In genomic region chr9:87685431-87685830, GRCh38 we compare ENCODE assay signal across 12 cellular contexts. TPM values are rescaled to one million over a fixed set of nuclear protein-coding genes. Genes with fewer than 3 reads are reported as not detected.
A peak's percentile ranks its signal among the peaks of the same experiment; 100 is the strongest.
DNase-seq lines count a peak whose midpoint lies in the region; ATAC-seq lines count a peak whose summit lies in the region.
"Had no signal": no experiment of that assay in that cellular context is flagged by ENCODE, and none has a peak within 500 bp of the region (broad histone marks: within the 10 kb centered on the region; RNA-seq: fewer than 3 reads in every experiment).

No MANE protein-coding gene starts in this region.

- peaks cover 0 to 6% of the 10 kb centered on the region in 2 donors for H3K9me3 Mint-ChIP-seq in activated naive CD4-positive, alpha-beta T cell treated with anti-CD3 and anti-CD28 coated beads, Interleukin-2, amount 50 U/mL, for 72 hours
- no peaks in the 10 kb centered on the region for H3K9me3 Mint-ChIP-seq in activated T-helper 2 cell treated with anti-CD3 and anti-CD28 coated beads, Interferon-gamma antibody, Interleukin-2, Interleukin-4, amounts not matched to agents 10 μg/mL and 5 μg/mL and 100 μg/mL, durations not matched to agents 14 hours and 24 hours and 36 hours
- H3K9me3 Mint-ChIP-seq in activated CD4-positive, alpha-beta memory T cell treated with anti-CD3 and anti-CD28 coated beads for 36 hours, result no peaks in the 10 kb centered on the region

- CTCF ChIA-PET in activated CD4-positive, alpha-beta memory T cell treated with anti-CD3 and anti-CD28 coated beads for 36 hours (lab: Charles Lee), result interaction anchor here (0.6 to 2.7 kb wide), 6 partner anchors 24 to 855 kb away, joined by 3 to 15 read pairs (median 4); partner anchors contain the start of gene CDK20

- peaks cover 8% of the 10 kb centered on the region for H3K27me3 Mint-ChIP-seq in activated T-helper 2 cell treated with anti-CD3 and anti-CD28 coated beads, Interferon-gamma antibody, Interleukin-2, Interleukin-4, amounts not matched to agents 10 μg/mL and 5 μg/mL and 100 μg/mL, durations not matched to agents 14 hours and 24 hours and 36 hours (ENCODE audit: low read depth)
- no peaks in the 10 kb centered on the region for H3K27me3 Mint-ChIP-seq in activated CD4-positive, alpha-beta memory T cell treated with anti-CD3 and anti-CD28 coated beads for 36 hours

- POLR2A ChIA-PET in activated CD4-positive, alpha-beta memory T cell treated with anti-CD3 and anti-CD28 coated beads for 36 hours (lab: Charles Lee), result no interaction called here

- H3K27me3 ChIP-seq in layer of hippocampus (ENCODE audit: control insufficient read depth, insufficient read depth, low read length) (no peaks in the 10 kb centered on the region), stomach smooth muscle (ENCODE audit: control insufficient read depth in 1 of 2, insufficient read depth in 2 of 2, low read length in 2 of 2) (no peaks in the 10 kb centered on the region)
- H3K27me3 ChIP-seq: vagina had no signal

- H3K27ac ChIP-seq in layer of hippocampus (ENCODE audit: low read depth, low read length) (peak overlapping the region; percentile 8), stomach smooth muscle (ENCODE audit: low read length) (peak overlapping the region; percentile 6)
- H3K27ac ChIP-seq: vagina had no signal

- peak; percentile 30 to 50 for ATAC-seq in activated naive CD4-positive, alpha-beta T cell treated with anti-CD3 and anti-CD28 coated beads, Interleukin-2, amount 50 U/mL, for 72 hours
- ATAC-seq in GM21576 (IDR thresholded peaks at IDR 0.05; ENCODE audit: unreplicated experiment), result no peak

- peak overlapping the region in 1 of 2 donors; percentile 6 for H3K9ac ChIP-seq in stomach smooth muscle (ENCODE audit: low read length in 2 of 2)

- peak overlapping the region in 1 of 2 donors; percentile 65 for H3K27ac Mint-ChIP-seq in activated naive CD4-positive, alpha-beta T cell treated with anti-CD3 and anti-CD28 coated beads, Interleukin-2, amount 50 U/mL, for 72 hours
- H3K27ac Mint-ChIP-seq in activated T-helper 2 cell treated with anti-CD3 and anti-CD28 coated beads, Interferon-gamma antibody, Interleukin-2, Interleukin-4, amounts not matched to agents 10 μg/mL and 5 μg/mL and 100 μg/mL, durations not matched to agents 14 hours and 24 hours and 36 hours, result no peak overlapping the region
- no peak overlapping the region for H3K27ac Mint-ChIP-seq in activated CD4-positive, alpha-beta memory T cell treated with anti-CD3 and anti-CD28 coated beads for 36 hours

- H3K4me1 Mint-ChIP-seq in activated T-helper 2 cell treated with anti-CD3 and anti-CD28 coated beads, Interferon-gamma antibody, Interleukin-2, Interleukin-4, amounts not matched to agents 10 μg/mL and 5 μg/mL and 100 μg/mL, durations not matched to agents 14 hours and 24 hours and 36 hours (ENCODE audit: low read depth), result peaks cover 11% of the 10 kb centered on the region
- H3K4me1 Mint-ChIP-seq in activated CD4-positive, alpha-beta memory T cell treated with anti-CD3 and anti-CD28 coated beads for 36 hours (ENCODE audit: low read depth), result peaks cover 19% of the 10 kb centered on the region

- H3K4me3 Mint-ChIP-seq in activated T-helper 2 cell treated with anti-CD3 and anti-CD28 coated beads, Interferon-gamma antibody, Interleukin-2, Interleukin-4, amounts not matched to agents 10 μg/mL and 5 μg/mL and 100 μg/mL, durations not matched to agents 14 hours and 24 hours and 36 hours (ENCODE audit: low read depth), result peak overlapping the region; percentile 0
- no peak overlapping the region for H3K4me3 Mint-ChIP-seq in activated CD4-positive, alpha-beta memory T cell treated with anti-CD3 and anti-CD28 coated beads for 36 hours
- H3K4me3 Mint-ChIP-seq: neural crest cell had no signal

- no peak for DNase-seq in activated naive CD4-positive, alpha-beta T cell treated with anti-CD3 and anti-CD28 coated beads, Interleukin-2, amount 50 U/mL, for 72 hours (ENCODE audit: low spot score in 2 of 2)
- DNase-seq in activated naive CD4-positive, alpha-beta T cell treated with anti-CD3 and anti-CD28 coated beads, Interleukin-2, amount 50 U/mL, for 16 hours, result no peak
- DNase-seq in activated T-helper 2 cell treated with anti-CD3 and anti-CD28 coated beads, Interferon-gamma antibody, Interleukin-2, Interleukin-4, amounts not matched to agents 10 μg/mL and 5 μg/mL and 100 μg/mL, durations not matched to agents 14 hours and 24 hours and 36 hours (ENCODE audit: low spot score), result no peak
- no peak for DNase-seq in pons (ENCODE audit: low spot score)
- no peak for DNase-seq in activated CD4-positive, alpha-beta memory T cell treated with anti-CD3 and anti-CD28 coated beads for 36 hours
- DNase-seq: activated CD4-positive, alpha-beta T cell treated with anti-CD3 and anti-CD28 coated beads for 1 hour; NCI-H2171 had no signal

- H3K36me3 ChIP-seq in stomach smooth muscle (ENCODE audit: control insufficient read depth in 2 of 2, insufficient read depth in 2 of 2, low read length in 2 of 2), result peaks cover 13 to 23% of the 10 kb centered on the region in 2 donors
- H3K36me3 ChIP-seq: vagina had no signal

- peaks cover 24% of the 10 kb centered on the region for H3K4me1 ChIP-seq in stomach smooth muscle (ENCODE audit: control insufficient read depth, insufficient read depth, low read length)
- H3K4me1 ChIP-seq: vagina had no signal

- H3K9me3 ChIP-seq in stomach smooth muscle (ENCODE audit: control insufficient read depth in 2 of 2, low read length in 2 of 2), result no peaks in the 10 kb centered on the region
- H3K9me3 ChIP-seq: vagina had no signal

- H3K36me3 Mint-ChIP-seq in activated naive CD4-positive, alpha-beta T cell treated with anti-CD3 and anti-CD28 coated beads, Interleukin-2, amount 50 U/mL, for 72 hours, result peaks cover 0 to 7% of the 10 kb centered on the region in 2 donors
- peaks cover 4% of the 10 kb centered on the region for H3K36me3 Mint-ChIP-seq in activated T-helper 2 cell treated with anti-CD3 and anti-CD28 coated beads, Interferon-gamma antibody, Interleukin-2, Interleukin-4, amounts not matched to agents 10 μg/mL and 5 μg/mL and 100 μg/mL, durations not matched to agents 14 hours and 24 hours and 36 hours (ENCODE audit: low read depth)
- no peaks in the 10 kb centered on the region for H3K36me3 Mint-ChIP-seq in activated CD4-positive, alpha-beta memory T cell treated with anti-CD3 and anti-CD28 coated beads for 36 hours

- peak overlapping the region in 1 of 2 donors; percentile 10 for H3K4me3 ChIP-seq in stomach smooth muscle (ENCODE audit: low read length in 2 of 2)
- H3K4me3 ChIP-seq: vagina had no signal

- intact Hi-C loops in activated T-helper 2 cell treated with anti-CD3 and anti-CD28 coated beads, Interferon-gamma antibody, Interleukin-2, Interleukin-4, amounts not matched to agents 10 μg/mL and 5 μg/mL and 100 μg/mL, durations not matched to agents 14 hours and 24 hours and 36 hours (cut with micrococcal nuclease), result no loop called here
- intact Hi-C loops in activated CD4-positive, alpha-beta memory T cell treated with anti-CD3 and anti-CD28 coated beads for 36 hours (cut with micrococcal nuclease), result no loop called here

RNA-seq across cellular contexts. Expression of gene CTSL, which starts 40.5 kb away (rescaled TPM):
- 1 to 10 TPM; 5.2 to 6.7 TPM for total RNA-seq in activated naive CD4-positive, alpha-beta T cell treated with anti-CD3 and anti-CD28 coated beads, Interleukin-2, amount 50 U/mL, for 72 hours
- total RNA-seq in activated T-helper 2 cell treated with anti-CD3 and anti-CD28 coated beads, Interferon-gamma antibody, Interleukin-2, Interleukin-4, amounts not matched to agents 10 μg/mL and 5 μg/mL and 100 μg/mL, durations not matched to agents 14 hours and 24 hours and 36 hours, result 13.4 and 14.1 TPM in 2 replicates
- 10 to 100 TPM; 26.1 to 33.7 TPM for total RNA-seq in activated CD4-positive, alpha-beta memory T cell treated with anti-CD3 and anti-CD28 coated beads for 36 hours
